ENCODE assay signal across 18 cellular contexts in genomic region chr16:63938661-63939060, GRCh38.
DNase-seq lines count a peak whose midpoint lies in the region; ATAC-seq and TF ChIP-seq lines count a peak whose summit lies in the region.
"Had no signal": no experiment of that assay in that cellular context is flagged by ENCODE, and none has a peak within 500 bp of the region (broad histone marks: within the 10 kb centered on the region; RNA-seq: fewer than 3 reads in every experiment).

No MANE protein-coding gene starts in this region.

- peak; percentile 3 for DNase-seq in AG10803 (ENCODE audit: low read depth)
- DNase-seq in HFF-Myc (ENCODE audit: extremely low read depth, low read depth) = peak; percentile 7
- peak; percentile 4 for DNase-seq in astrocyte of the cerebellum (ENCODE audit: low read depth)
- DNase-seq in glomerular visceral epithelial cell (ENCODE audit: extremely low spot score) = peak; percentile 57
- no peak for DNase-seq in aorta
- DNase-seq in activated CD4-positive, alpha-beta T cell treated with anti-CD3 and anti-CD28 coated beads, Interleukin-2, amount 50 U/mL, for 4 hours = no peak
- DNase-seq: Calu3; CD8-positive, alpha-beta T cell; GOT3; IMR-90; NCI-H1105; NCI-H1694 treated with DMSO at 0.1 percent for 48 hours; NK-92 treated with Interleukin-12 subunit alpha and Interleukin-12 subunit beta, amount 100 ng/mL, for 24 hours; SHP77; SK-N-SH had no signal

- no peaks in the 10 kb centered on the region for H3K9me3 ChIP-seq in aorta (ENCODE audit: control insufficient read depth, low read length)
- H3K9me3 ChIP-seq: BLaER1, SK-N-SH had no signal

- H3K36me3 ChIP-seq in aorta (ENCODE audit: control insufficient read depth in 1 of 2, insufficient read depth in 2 of 2, low read length in 1 of 2) = no peaks in the 10 kb centered on the region
- H3K36me3 ChIP-seq: BLaER1 had no signal

- no peak overlapping the region for H3K4me3 ChIP-seq in AG10803 (ENCODE audit: low read length)
- no peak overlapping the region for H3K4me3 ChIP-seq in HFF-Myc (replicated peaks; ENCODE audit: low read depth, low read length)
- no peak overlapping the region for H3K4me3 ChIP-seq in astrocyte of the cerebellum (ENCODE audit: low read depth, low read length)
- no peak overlapping the region for H3K4me3 ChIP-seq in aorta (ENCODE audit: low read length in 2 of 2)
- H3K4me3 ChIP-seq: BLaER1 had no signal

- no peaks in the 10 kb centered on the region for H3K4me1 ChIP-seq in aorta (ENCODE audit: control insufficient read depth in 1 of 2, insufficient read depth in 2 of 2, low read length in 2 of 2)

- intact Hi-C loops in aorta (cut with DNase I) = no loop called here

- in situ Hi-C loops in astrocyte of the cerebellum (cut with HindIII; ENCODE audit: low sequenced_read_pairs) = no loop called here

- H3K27me3 ChIP-seq in aorta (ENCODE audit: control insufficient read depth in 1 of 2, insufficient read depth in 2 of 2, low read length in 1 of 2) = no peaks in the 10 kb centered on the region
- H3K27me3 ChIP-seq: BLaER1 had no signal

- ATAC-seq in HG02623 (IDR thresholded peaks at IDR 0.05; ENCODE audit: unreplicated experiment) (no peak), aorta (ENCODE audit: low FRiP score) (no peak)
- ATAC-seq: CD8-positive, alpha-beta T cell had no signal

- 66 to 71% methylated on average over 4 of the region's 4 CpGs for WGBS in aorta, 2 donors

- TF ChIP-seq CTCF in AG10803 (conservative IDR thresholded peaks at IDR 0.05; ENCODE audit: low read length) (no peak), HFF-Myc (IDR thresholded peaks at IDR 0.05; ENCODE audit: low read depth, low read length, missing control alignments) (no peak), astrocyte of the cerebellum (IDR thresholded peaks at IDR 0.05; ENCODE audit: low read depth, low read length, missing control alignments) (no peak)

- H3K27ac ChIP-seq in aorta (ENCODE audit: low read depth in 1 of 2, low read length in 2 of 2) = no peak overlapping the region
- H3K27ac ChIP-seq: BLaER1, HL-60 had no signal

Comparison
In these comparisons a context has a peak if more than half of its experiments do, and no peak if none do; other contexts are left out.
1. DNase-seq: peak in AG10803 (single experiment), HFF-Myc (single experiment), astrocyte of the cerebellum (single experiment) and glomerular visceral epithelial cell (single experiment); none in aorta (0 of 2) and activated CD4-positive, alpha-beta T cell treated with anti-CD3 and anti-CD28 coated beads, Interleukin-2, amount 50 U/mL, for 4 hours (0 of 2).